Comparison of ENCODE assay signal across 9 cellular contexts in the genomic region with DNA sequence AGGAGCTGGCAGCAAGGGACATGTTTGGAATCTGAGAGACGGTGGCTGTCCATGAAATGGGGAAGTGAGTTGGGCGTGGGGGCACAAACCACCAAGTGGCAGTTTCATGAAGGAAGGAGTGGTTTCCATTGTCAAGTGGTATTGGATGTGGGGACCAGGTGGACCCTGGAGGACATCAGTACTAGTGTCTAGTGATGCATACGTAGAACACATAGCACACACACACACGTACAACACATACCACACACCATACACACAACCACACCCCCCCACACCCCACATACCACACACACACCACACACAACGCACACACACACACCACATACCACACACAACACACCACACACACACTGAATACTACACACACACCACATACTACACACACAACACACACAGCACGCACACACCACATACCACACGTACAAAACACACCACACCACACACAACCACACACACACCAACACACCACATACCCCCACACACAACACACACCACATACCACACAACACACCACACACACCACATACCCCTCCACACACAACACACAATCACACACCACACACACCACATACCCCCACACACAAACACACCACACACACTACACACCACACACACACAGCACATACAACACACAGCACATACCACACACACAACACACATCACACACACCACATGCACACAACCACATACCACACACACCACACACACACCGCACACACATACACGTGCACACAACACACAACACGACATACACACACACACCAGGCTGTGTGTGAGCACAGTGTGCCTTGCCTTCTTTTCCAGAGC. TPM values are rescaled to one million over a fixed set of nuclear protein-coding genes. Genes with fewer than 3 reads are reported as not detected.
DNase-seq lines count a peak whose midpoint lies in the region; ATAC-seq and TF ChIP-seq lines count a peak whose summit lies in the region.
"Had no signal": no experiment of that assay in that cellular context is flagged by ENCODE, and none has a peak within 500 bp of the region (broad histone marks: within the 10 kb centered on the region; RNA-seq: fewer than 3 reads in every experiment).

No MANE protein-coding gene starts in this region.

- peaks cover 5% of the 10 kb centered on the region for H3K36me3 ChIP-seq in CD8-positive, alpha-beta memory T cell (ENCODE audit: insufficient read depth, low read length)
- H3K36me3 ChIP-seq in mucosa of rectum (ENCODE audit: control insufficient read depth in 2 of 2, insufficient read depth in 2 of 2, low read length in 2 of 2) (no peaks in the 10 kb centered on the region), Caco-2 (ENCODE audit: control insufficient read depth, insufficient read depth, low read length) (no peaks in the 10 kb centered on the region)

- H3K27ac Mint-ChIP-seq in CD8-positive, alpha-beta memory T cell: peak overlapping the region; percentile 89 to 99 (median 96)
- H3K27ac Mint-ChIP-seq in T-cell (peak overlapping the region; percentile 6 to 34), Caco-2 (ENCODE audit: unreplicated experiment) (no peak overlapping the region)

- peak overlapping the region; percentile 58 for H3K27ac ChIP-seq in CD8-positive, alpha-beta memory T cell (ENCODE audit: low read depth, low read length)
- H3K27ac ChIP-seq in mucosa of rectum (ENCODE audit: low read depth in 2 of 2, low read length in 2 of 2): peak overlapping the region; percentile 4 to 61

- POLR2A ChIA-PET in CD8-positive, alpha-beta memory T cell (lab: Charles Lee): no interaction called here
- POLR2A ChIA-PET in T-cell (lab: Charles Lee) (no interaction called here), Caco-2 (lab: Charles Lee) (no interaction called here)

- H3K36me3 Mint-ChIP-seq in CD8-positive, alpha-beta memory T cell: peaks cover 0 to 7% (median 0%) of the 10 kb centered on the region in 3 donors
- peaks cover 2% of the 10 kb centered on the region for H3K36me3 Mint-ChIP-seq in T-cell
- H3K36me3 Mint-ChIP-seq in Caco-2 (ENCODE audit: insufficient read depth, unreplicated experiment): peaks cover 6% of the 10 kb centered on the region

- H3K27me3 Mint-ChIP-seq in CD8-positive, alpha-beta memory T cell: peaks cover 0 to 3% of the 10 kb centered on the region in 2 donors
- no peaks in the 10 kb centered on the region for H3K27me3 Mint-ChIP-seq in T-cell
- H3K27me3 Mint-ChIP-seq in Caco-2 (ENCODE audit: insufficient read depth, unreplicated experiment): no peaks in the 10 kb centered on the region

- peaks cover 74 to 84% (median 75%) of the 10 kb centered on the region in 3 donors for H3K4me1 Mint-ChIP-seq in CD8-positive, alpha-beta memory T cell
- H3K4me1 Mint-ChIP-seq in T-cell (peaks cover 56 to 71% (median 64%) of the 10 kb centered on the region in 3 donors), Caco-2 (ENCODE audit: low read depth, unreplicated experiment) (no peaks in the 10 kb centered on the region)

- ATAC-seq in HG02885 (IDR thresholded peaks at IDR 0.05; ENCODE audit: poor library complexity, unreplicated experiment): peak; percentile 30
- ATAC-seq in T-cell (replicated peaks in 1 of 4): no peak

- no TSS peak for BruUV-seq in Caco-2 (replicated peaks; lab: Mats Ljungman, UMichigan)

- TF ChIP-seq CTCF in Caco-2 (IDR thresholded peaks at IDR 0.05; ENCODE audit: insufficient read depth in 1 of 2, low read depth in 1 of 2, low read length in 1 of 2, severe bottlenecking in 1 of 2, unreplicated experiment in 1 of 2): no peak

- CTCF ChIA-PET in CD8-positive, alpha-beta memory T cell (lab: Charles Lee): interaction anchor here (1.3 to 2.4 kb wide), 2 partner anchors 21 to 45 kb away, joined by 3 to 8 read pairs; no protein-coding TSS in a partner anchor
- CTCF ChIA-PET in T-cell (lab: Charles Lee) (no interaction called here), Caco-2 (lab: Charles Lee) (no interaction called here)

- intact Hi-C loops in Caco-2 (cut with micrococcal nuclease; ENCODE audit: unreplicated experiment): no loop called here

- H3K4me3 ChIP-seq in CD8-positive, alpha-beta memory T cell (ENCODE audit: low read length): peak overlapping the region; percentile 9
- no peak overlapping the region for H3K4me3 ChIP-seq in mucosa of rectum (ENCODE audit: low read length in 2 of 2)
- no peak overlapping the region for H3K4me3 ChIP-seq in Caco-2 (ENCODE audit: low read depth, low read length)

- H3K9me3 ChIP-seq in CD8-positive, alpha-beta memory T cell (ENCODE audit: low read length): no peaks in the 10 kb centered on the region
- peaks cover 0 to 2% of the 10 kb centered on the region in 2 donors for H3K9me3 ChIP-seq in mucosa of rectum (ENCODE audit: control insufficient read depth in 2 of 2, low read length in 2 of 2)
- no peaks in the 10 kb centered on the region for H3K9me3 ChIP-seq in Caco-2

- no peaks in the 10 kb centered on the region for H3K27me3 ChIP-seq in CD8-positive, alpha-beta memory T cell (ENCODE audit: insufficient read depth, low read length, poor library complexity, severe bottlenecking)
- H3K27me3 ChIP-seq in mucosa of rectum (ENCODE audit: control insufficient read depth in 2 of 2, insufficient read depth in 2 of 2, low read length in 2 of 2) (no peaks in the 10 kb centered on the region), Caco-2 (replicated peaks; ENCODE audit: control insufficient read depth, insufficient read depth, low read length) (no peaks in the 10 kb centered on the region)

- no peak for DNase-seq in CD8-positive, alpha-beta memory T cell
- peak in 1 of 34 experiments; percentile 50 for DNase-seq in T-cell
- DNase-seq in HK-2 (ENCODE audit: unreplicated experiment): no peak
- no peak for DNase-seq in medulla oblongata (ENCODE audit: extremely low spot score)
- no peak for DNase-seq in Caco-2
- no peak for DNase-seq in SW 1271 (lab: John Stamatoyannopoulos, UW)
- DNase-seq: Karpas-422 had no signal

- H3K9ac ChIP-seq in mucosa of rectum (ENCODE audit: low read depth in 1 of 2, low read length in 2 of 2): no peak overlapping the region

- peaks cover 65% of the 10 kb centered on the region for H3K4me1 ChIP-seq in CD8-positive, alpha-beta memory T cell (ENCODE audit: insufficient read depth, low read length)
- H3K4me1 ChIP-seq in mucosa of rectum (ENCODE audit: control insufficient read depth in 2 of 2, insufficient read depth in 2 of 2, low read length in 2 of 2) (peaks cover 75 to 81% of the 10 kb centered on the region in 2 donors), Caco-2 (0 out of 2 replicates have a peak, but pooled peaks cover 5% of the 10 kb centered on the region)

- H3K9me3 Mint-ChIP-seq in CD8-positive, alpha-beta memory T cell: peaks cover 0 to 3% (median 0%) of the 10 kb centered on the region in 5 donors
- H3K9me3 Mint-ChIP-seq in T-cell (no peaks in the 10 kb centered on the region), Caco-2 (ENCODE audit: unreplicated experiment) (no peaks in the 10 kb centered on the region)

- H3K4me3 Mint-ChIP-seq in CD8-positive, alpha-beta memory T cell: peak overlapping the region; percentile 81 to 93 (median 84)
- peak overlapping the region in 1 of 3 donors; percentile 75 for H3K4me3 Mint-ChIP-seq in T-cell
- no peak overlapping the region for H3K4me3 Mint-ChIP-seq in Caco-2 (ENCODE audit: unreplicated experiment)

RNA-seq across cellular contexts. Expression of gene GSE1, which starts 41.1 kb away (rescaled TPM):
- total RNA-seq in CD8-positive, alpha-beta memory T cell: 10 to 100 TPM; 27.8 to 28.5 TPM
- 5.5 TPM for polyA plus RNA-seq in CD8-positive, alpha-beta memory T cell
- total RNA-seq in T-cell (10 to 100 TPM; 29.1 to 61.7 (median 37.4) TPM), Caco-2 (2022) (140 and 142 TPM in 2 replicates)
